Comparison of ENCODE assay signal across 12 cellular contexts in the genomic region with DNA sequence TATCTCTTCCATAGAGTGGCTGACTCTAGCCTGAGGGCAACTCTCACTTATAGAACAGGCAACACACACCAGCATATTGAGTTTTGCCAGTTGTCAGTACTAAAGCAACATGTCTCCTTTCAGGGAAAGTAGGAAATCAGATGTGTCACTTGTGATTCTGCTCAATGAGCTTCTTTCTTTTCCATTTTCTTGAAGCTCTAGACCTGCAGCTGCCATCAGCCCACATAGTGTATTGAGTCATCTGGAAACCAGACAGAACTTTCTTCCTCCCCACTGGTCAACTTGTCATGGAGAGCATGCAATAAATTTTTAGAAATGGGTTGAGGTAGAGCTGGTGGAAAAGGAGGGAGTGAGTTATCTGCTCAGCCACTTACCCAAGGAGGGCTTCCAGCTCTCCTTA.
DNase-seq lines count a peak whose midpoint lies in the region; ATAC-seq, FAIRE-seq and TF ChIP-seq lines count a peak whose summit lies in the region.
"Had no signal": no experiment of that assay in that cellular context is flagged by ENCODE, and none has a peak within 500 bp of the region (broad histone marks: within the 10 kb centered on the region; RNA-seq: fewer than 3 reads in every experiment).

No MANE protein-coding gene starts in this region.

- TF ChIP-seq CTCF in kidney (IDR thresholded peaks at IDR 0.05; ENCODE audit: borderline replicate concordance, extremely low read depth, insufficient read depth) = no peak

- H3K27me3 Mint-ChIP-seq in activated T-cell treated with anti-CD3 and anti-CD28 coated beads, Interleukin-2, amount 50 U/mL, for 72 hours (ENCODE audit: low read depth) = no peaks in the 10 kb centered on the region

- peak; percentile 65 to 66 for ATAC-seq in activated T-cell treated with anti-CD3 and anti-CD28 coated beads, Interleukin-2, amount 50 U/mL, for 72 hours (replicated peaks in 1 of 2)
- ATAC-seq in HG02759 (IDR thresholded peaks at IDR 0.05; ENCODE audit: unreplicated experiment) (peak; percentile 67), right cardiac atrium (no peak)
- peak; percentile 79 for ATAC-seq in stimulated activated naive CD8-positive, alpha-beta T cell treated with anti-CD3 and anti-CD28 coated beads, Interleukin-15, Interleukin-2, amounts not matched to agents 100 U/mL and 50 U/mL, for 24 hours
- ATAC-seq: body of pancreas had no signal

- intact Hi-C loops in kidney (cut with DNase I) = no loop called here
- intact Hi-C loops in right cardiac atrium (cut with DNase I) = no loop called here

- no peak overlapping the region for H3K27ac Mint-ChIP-seq in activated T-cell treated with anti-CD3 and anti-CD28 coated beads, Interleukin-2, amount 50 U/mL, for 72 hours

- no peaks in the 10 kb centered on the region for H3K36me3 ChIP-seq in kidney (ENCODE audit: control insufficient read depth in 1 of 2, insufficient read depth in 2 of 2, low read length in 2 of 2)
- H3K36me3 ChIP-seq: tibial artery had no signal

- peaks cover 0 to 5% of the 10 kb centered on the region in 2 donors for H3K9me3 ChIP-seq in kidney (ENCODE audit: control insufficient read depth in 1 of 2, low read length in 2 of 2)
- no peaks in the 10 kb centered on the region for H3K9me3 ChIP-seq in right cardiac atrium (ENCODE audit: control insufficient read depth, low read length)
- H3K9me3 ChIP-seq: body of pancreas had no signal

- FAIRE-seq in kidney (lab: Jason Lieb, UNC) = no peak

- H3K4me3 ChIP-seq in kidney (ENCODE audit: low read length in 2 of 2) (no peak overlapping the region), right cardiac atrium (ENCODE audit: low read length) (no peak overlapping the region)
- H3K4me3 ChIP-seq: body of pancreas, tibial artery had no signal

- H3K9me3 Mint-ChIP-seq in activated T-cell treated with anti-CD3 and anti-CD28 coated beads, Interleukin-2, amount 50 U/mL, for 72 hours = peaks cover 3 to 4% of the 10 kb centered on the region in 2 donors

- H3K4me1 ChIP-seq in kidney (ENCODE audit: control insufficient read depth in 1 of 2, insufficient read depth in 1 of 2, low read depth in 1 of 2, low read length in 2 of 2) (peaks cover 0 to 3% of the 10 kb centered on the region in 2 donors), right cardiac atrium (ENCODE audit: control insufficient read depth, insufficient read depth, low read length) (no peaks in the 10 kb centered on the region)
- H3K4me1 ChIP-seq: body of pancreas had no signal

- H3K4me3 Mint-ChIP-seq in activated T-cell treated with anti-CD3 and anti-CD28 coated beads, Interleukin-2, amount 50 U/mL, for 72 hours = no peak overlapping the region

- no peaks in the 10 kb centered on the region for H3K27me3 ChIP-seq in right cardiac atrium (ENCODE audit: control insufficient read depth, insufficient read depth)
- H3K27me3 ChIP-seq: body of pancreas, tibial artery had no signal

- no peak overlapping the region for H3K9ac ChIP-seq in kidney (ENCODE audit: low read length in 2 of 2)

- DNase-seq in activated T-cell treated with anti-CD3 and anti-CD28 coated beads, Interleukin-2, amount 50 U/mL, for 72 hours = no peak
- DNase-seq in activated T-cell treated with anti-CD3 and anti-CD28 coated beads, Interleukin-2, amount 50 U/mL, for 1 hour = no peak
- DNase-seq in LHCN-M2 (ENCODE audit: low read depth) (peak; percentile 73), kidney (no peak), DMS153 treated with DMSO at 0.1 percent for 48 hours (lab: John Stamatoyannopoulos, UW; ENCODE audit: unreplicated experiment) (no peak), right cardiac atrium (no peak)
- DNase-seq in stimulated activated naive CD8-positive, alpha-beta T cell treated with anti-CD3 and anti-CD28 coated beads, Interleukin-15, Interleukin-2, amounts not matched to agents 100 U/mL and 50 U/mL, for 24 hours = no peak
- DNase-seq: activated CD4-positive, alpha-beta T cell treated with anti-CD3 and anti-CD28 coated beads for 4 hours; body of pancreas; RPMI8226; tibial artery had no signal

- no peak overlapping the region for H3K27ac ChIP-seq in kidney (ENCODE audit: low read depth in 2 of 2, low read length in 2 of 2)
- no peak overlapping the region for H3K27ac ChIP-seq in right cardiac atrium (ENCODE audit: low read length)
- H3K27ac ChIP-seq: body of pancreas, tibial artery had no signal

- peaks cover 2 to 6% of the 10 kb centered on the region in 2 donors for H3K36me3 Mint-ChIP-seq in activated T-cell treated with anti-CD3 and anti-CD28 coated beads, Interleukin-2, amount 50 U/mL, for 72 hours (ENCODE audit: insufficient read depth in 2 of 2)

- H3K4me1 Mint-ChIP-seq in activated T-cell treated with anti-CD3 and anti-CD28 coated beads, Interleukin-2, amount 50 U/mL, for 72 hours (ENCODE audit: low read depth) = peaks cover 34% of the 10 kb centered on the region

Comparison
In these comparisons a context has a peak if more than half of its experiments do, and no peak if none do; other contexts are left out.
1. ATAC-seq: peak in activated T-cell treated with anti-CD3 and anti-CD28 coated beads, Interleukin-2, amount 50 U/mL, for 72 hours (2 of 2), HG02759 (single experiment) and stimulated activated naive CD8-positive, alpha-beta T cell treated with anti-CD3 and anti-CD28 coated beads, Interleukin-15, Interleukin-2, amounts not matched to agents 100 U/mL and 50 U/mL, for 24 hours (single experiment); none in right cardiac atrium (0 of 2).